In the genomic region with DNA sequence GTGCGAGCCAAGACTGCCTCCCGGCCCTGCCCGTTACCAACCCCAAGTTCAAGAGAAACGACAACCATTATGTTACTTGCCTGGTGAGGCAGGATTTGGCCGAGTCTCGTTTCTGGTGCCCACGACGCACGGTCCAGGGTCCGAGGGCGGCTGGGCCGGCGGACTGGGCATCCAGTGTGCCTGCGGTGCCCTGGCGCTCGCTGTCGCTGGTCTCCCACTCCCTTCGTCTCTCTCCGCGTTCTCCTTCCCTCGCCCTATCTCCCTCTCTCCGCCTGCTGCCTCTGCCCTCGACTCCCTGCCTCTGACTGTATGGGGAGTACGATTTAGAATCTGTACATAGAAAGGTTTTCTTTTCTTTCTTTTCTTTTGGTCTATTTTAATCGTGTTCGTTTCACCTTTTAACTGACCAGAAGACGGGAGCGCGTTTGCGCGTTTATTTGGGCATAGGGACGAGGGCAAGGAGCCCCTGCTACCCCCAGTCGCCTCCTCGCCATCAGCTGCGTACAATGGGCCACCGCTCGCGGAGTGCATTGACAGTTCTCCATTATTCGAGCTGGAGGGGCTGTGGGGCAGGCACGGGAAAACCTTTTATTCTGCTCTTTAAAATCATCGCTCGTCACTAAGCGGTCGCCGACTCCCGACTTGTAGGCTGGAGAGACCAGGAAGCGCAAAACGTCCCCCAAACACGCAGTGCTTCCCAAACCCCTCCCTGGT, we compare ENCODE assay signal across 8 cellular contexts. TPM values are rescaled to one million over a fixed set of nuclear protein-coding genes. Genes with fewer than 3 reads are reported as not detected.
DNase-seq lines count a peak whose midpoint lies in the region; ATAC-seq and TF ChIP-seq lines count a peak whose summit lies in the region.

No MANE protein-coding gene starts in this region.

- H3K27ac ChIP-seq in CD4-positive, CD25-positive, alpha-beta regulatory T cell (ENCODE audit: insufficient read depth, low read length, poor library complexity, severe bottlenecking) = no peak overlapping the region
- peak overlapping the region; percentile 88 to 99 (median 94) for H3K27ac ChIP-seq in tibial nerve

- no peak overlapping the region for H3K27ac Mint-ChIP-seq in CD4-positive, CD25-positive, alpha-beta regulatory T cell

- peaks cover 50% of the 10 kb centered on the region for H3K27me3 ChIP-seq in CD4-positive, CD25-positive, alpha-beta regulatory T cell (ENCODE audit: control insufficient read depth, insufficient read depth, low read length)
- H3K27me3 ChIP-seq in tibial nerve = peaks cover 0 to 14% of the 10 kb centered on the region in 2 donors

- no peak for TF ChIP-seq EP300 in tibial nerve (IDR thresholded peaks at IDR 0.05)

- peaks cover 0 to 2% (median 0%) of the 10 kb centered on the region in 7 donors for H3K9me3 Mint-ChIP-seq in CD4-positive, CD25-positive, alpha-beta regulatory T cell

- H3K4me1 Mint-ChIP-seq in CD4-positive, CD25-positive, alpha-beta regulatory T cell = peaks cover 5 to 19% (median 9%) of the 10 kb centered on the region in 4 donors

- intact Hi-C loops in left colon (cut with DNase I, micrococcal nuclease) = loop anchor here in 1 of 2 donors (10.0 kb wide), 1 partner anchor 334 kb away; no protein-coding TSS in a partner anchor

- ATAC-seq in CD4-positive, CD25-positive, alpha-beta regulatory T cell (ENCODE audit: low read depth in 2 of 2) = no peak
- peak; percentile 13 for ATAC-seq in left colon
- ATAC-seq in GM21737 (IDR thresholded peaks at IDR 0.05; ENCODE audit: unreplicated experiment) = no peak
- ATAC-seq in GM21786 (IDR thresholded peaks at IDR 0.05; ENCODE audit: unreplicated experiment) = no peak

- no peaks in the 10 kb centered on the region for H3K36me3 ChIP-seq in CD4-positive, CD25-positive, alpha-beta regulatory T cell (ENCODE audit: control insufficient read depth, insufficient read depth, low read length)
- H3K36me3 ChIP-seq in tibial nerve = peaks cover 0 to 3% (median 0%) of the 10 kb centered on the region in 3 donors

- TF ChIP-seq CTCF in astrocyte of the spinal cord (IDR thresholded peaks at IDR 0.05; ENCODE audit: low read depth, low read length) = no peak
- TF ChIP-seq CTCF in tibial nerve (IDR thresholded peaks at IDR 0.05) = no peak

- H3K27me3 Mint-ChIP-seq in CD4-positive, CD25-positive, alpha-beta regulatory T cell = peaks cover 54% of the 10 kb centered on the region

- in situ Hi-C loops in astrocyte of the spinal cord (cut with HindIII; ENCODE audit: low sequenced_read_pairs) = no loop called here

- WGBS in tibial nerve, 2 donors = 1% methylated on average over 48 of the region's 49 CpGs

- TF ChIP-seq POLR2A in tibial nerve (IDR thresholded peaks at IDR 0.05) = no peak

- no peaks in the 10 kb centered on the region for H3K9me3 ChIP-seq in CD4-positive, CD25-positive, alpha-beta regulatory T cell (ENCODE audit: control insufficient read depth in 2 of 2, low read length in 2 of 2)
- H3K9me3 ChIP-seq in tibial nerve = no peaks in the 10 kb centered on the region

- H3K4me3 ChIP-seq in CD4-positive, CD25-positive, alpha-beta regulatory T cell (ENCODE audit: low read depth, low read length) = peak overlapping the region; percentile 68
- peak overlapping the region; percentile 76 for H3K4me3 ChIP-seq in astrocyte of the spinal cord (ENCODE audit: low read depth, low read length)
- peak overlapping the region; percentile 56 to 94 (median 72) for H3K4me3 ChIP-seq in tibial nerve

- DNase-seq in CD4-positive, CD25-positive, alpha-beta regulatory T cell = no peak
- DNase-seq in HK-2 (ENCODE audit: unreplicated experiment) (peak; percentile 55), astrocyte of the spinal cord (ENCODE audit: low read depth, low spot score) (peak; percentile 68), left colon (no peak), tibial nerve (ENCODE audit: low spot score in 2 of 2) (no peak), T-helper 9 cell (no peak)

- H3K4me3 Mint-ChIP-seq in CD4-positive, CD25-positive, alpha-beta regulatory T cell = peak overlapping the region in 2 of 4 donors; percentile 83 to 94

- H3K4me1 ChIP-seq in CD4-positive, CD25-positive, alpha-beta regulatory T cell (ENCODE audit: control insufficient read depth, insufficient read depth, low read length, poor library complexity, severe bottlenecking) = peaks cover 47% of the 10 kb centered on the region
- peaks cover 0 to 38% (median 6%) of the 10 kb centered on the region in 4 donors for H3K4me1 ChIP-seq in tibial nerve

- H3K36me3 Mint-ChIP-seq in CD4-positive, CD25-positive, alpha-beta regulatory T cell = peaks cover 4% of the 10 kb centered on the region

RNA-seq across cellular contexts. Expression of gene NR2F1-AS1, which starts 0.5 kb away (rescaled TPM):
- total RNA-seq in CD4-positive, CD25-positive, alpha-beta regulatory T cell = not detected
- polyA plus RNA-seq in CD4-positive, CD25-positive, alpha-beta regulatory T cell = not detected
- total RNA-seq in left colon (1 to 10 TPM; 2.2 to 3.2 TPM), tibial nerve (10 to 100 TPM; 13.5 to 38.4 (median 35.4) TPM)

RNA-seq across cellular contexts. Expression of gene NR2F1, which starts 2.5 kb away (rescaled TPM):
- total RNA-seq in CD4-positive, CD25-positive, alpha-beta regulatory T cell = not detected
- not detected for polyA plus RNA-seq in CD4-positive, CD25-positive, alpha-beta regulatory T cell
- total RNA-seq in left colon (1 to 10 TPM; 2.7 to 4.9 TPM), tibial nerve (10 to 100 TPM; 64.9 to 81.3 (median 67.6) TPM)

Comparison
In these comparisons a context has a peak if more than half of its experiments do, and no peak if none do; other contexts are left out.
1. DNase-seq: peak in HK-2 (single experiment) and astrocyte of the spinal cord (single experiment); none in CD4-positive, CD25-positive, alpha-beta regulatory T cell (0 of 3), left colon (0 of 2), tibial nerve (0 of 2) and T-helper 9 cell (single experiment).
2. RNA of gene NR2F1, which starts 2.5 kb away (total RNA-seq): 64.9 to 81.3 TPM in tibial nerve; 2.7 to 4.9 TPM in left colon and not detected in CD4-positive, CD25-positive, alpha-beta regulatory T cell (single experiment); every median in the first group is over 10 times any median in the second.
3. Peak in every context shown above with its lines, with median percentiles within 50 percentile points of each other: H3K4me3 ChIP-seq.